9 cellular contexts compared by ENCODE assay signal in the genomic region with DNA sequence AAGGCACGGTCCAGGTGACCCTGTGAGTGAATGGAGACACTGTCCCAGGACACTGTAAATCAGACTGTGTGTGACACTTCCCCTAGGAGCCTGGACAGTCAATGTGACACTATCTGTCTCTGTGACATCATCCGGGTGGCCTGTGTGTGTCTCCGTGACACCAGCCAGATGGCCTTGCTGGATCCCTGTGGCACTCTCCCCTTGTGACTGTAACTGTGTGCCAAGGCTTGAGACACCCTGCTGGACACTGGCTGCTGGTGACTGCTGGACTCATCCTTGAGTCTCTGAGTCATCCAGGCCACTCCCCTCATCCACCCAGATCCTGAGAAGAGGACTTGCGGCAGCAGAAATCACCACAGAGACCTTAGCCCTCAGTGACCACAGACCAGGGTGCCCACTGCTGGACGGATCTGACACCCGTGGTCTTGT. TPM values are rescaled to one million over a fixed set of nuclear protein-coding genes. Genes with fewer than 3 reads are reported as not detected.
DNase-seq lines count a peak whose midpoint lies in the region; ATAC-seq and TF ChIP-seq lines count a peak whose summit lies in the region.
"Had no signal": no experiment of that assay in that cellular context is flagged by ENCODE, and none has a peak within 500 bp of the region (broad histone marks: within the 10 kb centered on the region; RNA-seq: fewer than 3 reads in every experiment).

No MANE protein-coding gene starts in this region.

- H3K4me1 Mint-ChIP-seq in activated T-helper 17 cell treated with anti-CD3 and anti-CD28 coated beads, Interleukin-2, amount 50 U/mL, for 72 hours: no peaks in the 10 kb centered on the region

- no peak overlapping the region for H3K4me3 ChIP-seq in AG09309 (ENCODE audit: control insufficient read depth, low read depth, low read length)
- H3K4me3 ChIP-seq: upper lobe of left lung had no signal

- DNase-seq in AG09309 (ENCODE audit: low read depth): peak; percentile 14
- DNase-seq in M059J (ENCODE audit: low read depth): peak; percentile 73
- peak; percentile 91 for DNase-seq in cerebellum (ENCODE audit: low spot score)
- no peak for DNase-seq in left lobe of liver (ENCODE audit: low spot score)
- DNase-seq in OCI-M2 (lab: John Stamatoyannopoulos, UW; ENCODE audit: unreplicated experiment): no peak
- DNase-seq in germinal center (ENCODE audit: low spot score): no peak
- no peak for DNase-seq in NCI-H2171 treated with DMSO at 0.1 percent for 48 hours (lab: John Stamatoyannopoulos, UW)
- DNase-seq: upper lobe of left lung had no signal

- peak; percentile 22 for TF ChIP-seq CTCF in AG09309 (IDR thresholded peaks at IDR 0.05; ENCODE audit: control insufficient read depth, insufficient read depth, low read depth, low read length, missing control alignments)

- no peaks in the 10 kb centered on the region for H3K9me3 Mint-ChIP-seq in activated T-helper 17 cell treated with anti-CD3 and anti-CD28 coated beads, Interleukin-2, amount 50 U/mL, for 72 hours

- no peak overlapping the region for H3K27ac Mint-ChIP-seq in activated T-helper 17 cell treated with anti-CD3 and anti-CD28 coated beads, Interleukin-2, amount 50 U/mL, for 72 hours

- peak; percentile 25 for ATAC-seq in left lobe of liver
- ATAC-seq in activated T-helper 17 cell treated with anti-CD3 and anti-CD28 coated beads, Interleukin-2, amount 50 U/mL, for 72 hours (replicated peaks): no peak

- no peaks in the 10 kb centered on the region for H3K36me3 Mint-ChIP-seq in activated T-helper 17 cell treated with anti-CD3 and anti-CD28 coated beads, Interleukin-2, amount 50 U/mL, for 72 hours (ENCODE audit: low read depth)

- no peak overlapping the region for H3K4me3 Mint-ChIP-seq in activated T-helper 17 cell treated with anti-CD3 and anti-CD28 coated beads, Interleukin-2, amount 50 U/mL, for 72 hours

- H3K27me3 Mint-ChIP-seq in activated T-helper 17 cell treated with anti-CD3 and anti-CD28 coated beads, Interleukin-2, amount 50 U/mL, for 72 hours: peaks cover 36% of the 10 kb centered on the region

RNA-seq across cellular contexts. Expression of a gene that starts 51.6 kb away (rescaled TPM):
- 22.4 and 30.6 TPM in 2 replicates for total RNA-seq in M059J (2014; rRNA removed; shearing (Covaris generic))
- total RNA-seq in cerebellum (14.8 TPM), left lobe of liver (16.5 TPM)
- 10 to 100 TPM; 10.7 to 15.6 TPM for total RNA-seq in activated T-helper 17 cell treated with anti-CD3 and anti-CD28 coated beads, Interleukin-2, amount 50 U/mL, for 72 hours

RNA-seq across cellular contexts. Expression of a gene that starts 51.8 kb away (rescaled TPM):
- 36.0 and 40.1 TPM in 2 replicates for total RNA-seq in M059J (2014; rRNA removed; shearing (Covaris generic))
- 13.1 TPM for total RNA-seq in cerebellum
- total RNA-seq in left lobe of liver: 41.1 TPM
- 10 to 100 TPM; 17.8 to 22.2 TPM for total RNA-seq in activated T-helper 17 cell treated with anti-CD3 and anti-CD28 coated beads, Interleukin-2, amount 50 U/mL, for 72 hours

Comparison
In these comparisons a context has a peak if more than half of its experiments do, and no peak if none do; other contexts are left out.
1. DNase-seq: peak in AG09309 (single experiment), M059J (single experiment) and cerebellum (single experiment); none in left lobe of liver (single experiment), OCI-M2 (single experiment), germinal center (single experiment) and NCI-H2171 treated with DMSO at 0.1 percent for 48 hours (single experiment).